Comparison of ENCODE assay signal across 13 cellular contexts in the genomic region with DNA sequence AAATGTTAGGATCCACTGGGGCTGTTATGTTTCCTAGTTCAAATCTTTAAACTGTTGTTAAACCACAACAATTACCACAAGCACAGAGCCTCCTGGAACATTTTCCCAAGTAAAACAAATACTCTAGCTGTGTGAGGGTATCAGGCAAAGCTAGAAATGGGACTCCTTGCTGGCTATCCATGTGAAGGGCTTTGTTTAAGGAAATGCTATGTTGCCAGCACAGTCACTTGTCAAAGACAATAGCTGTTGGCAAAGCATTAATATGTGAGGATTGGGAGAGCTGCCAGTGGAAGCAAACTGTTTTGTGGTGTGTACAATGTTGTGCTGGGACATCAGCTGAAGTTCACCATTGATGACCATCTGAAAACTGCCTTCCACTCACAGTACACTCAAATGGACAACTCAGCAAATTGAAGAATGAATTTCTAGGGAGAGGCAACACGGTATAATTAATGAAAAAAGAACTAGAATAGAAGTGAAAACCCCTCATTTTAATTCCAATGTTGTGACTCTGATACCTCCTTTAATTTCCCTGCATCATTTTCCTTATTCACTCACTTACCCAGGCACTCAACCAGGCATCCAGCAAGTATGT.
A peak's percentile ranks its signal among the peaks of the same experiment; 100 is the strongest.
DNase-seq lines count a peak whose midpoint lies in the region; ATAC-seq and TF ChIP-seq lines count a peak whose summit lies in the region.
"Had no signal": no experiment of that assay in that cellular context is flagged by ENCODE, and none has a peak within 500 bp of the region (broad histone marks: within the 10 kb centered on the region; RNA-seq: fewer than 3 reads in every experiment).

No MANE protein-coding gene starts in this region.

- no peaks in the 10 kb centered on the region for H3K36me3 Mint-ChIP-seq in endothelial cell (ENCODE audit: low read depth, unreplicated experiment)

- H3K27ac Mint-ChIP-seq in endothelial cell (ENCODE audit: unreplicated experiment), result peak overlapping the region; percentile 45
- H3K27ac Mint-ChIP-seq: activated T-helper 1 cell treated with anti-CD3 and anti-CD28 coated beads, Interleukin-12 subunit alpha, Interleukin-12 subunit beta, Interleukin-2, Interleukin-4 antibody, amounts not matched to agents 30 ng/mL and 10 ng/mL and 1 ng/mL, durations not matched to agents 14 hours and 24 hours and 36 hours had no signal

- H3K4me1 ChIP-seq in lower lobe of right lung, result peaks cover 68% of the 10 kb centered on the region

- H3K4me3 ChIP-seq in lower lobe of right lung, result no peak overlapping the region

- intact Hi-C loops in lower lobe of right lung (cut with DNase I), result no loop called here

- no peaks in the 10 kb centered on the region for H3K27me3 ChIP-seq in lower lobe of right lung (ENCODE audit: low read depth)

- peaks cover 4% of the 10 kb centered on the region for H3K27me3 Mint-ChIP-seq in endothelial cell (ENCODE audit: unreplicated experiment)

- peaks cover 78% of the 10 kb centered on the region for H3K4me1 Mint-ChIP-seq in endothelial cell (ENCODE audit: unreplicated experiment)

- no peaks in the 10 kb centered on the region for H3K9me3 Mint-ChIP-seq in endothelial cell (ENCODE audit: unreplicated experiment)
- H3K9me3 Mint-ChIP-seq: activated T-helper 1 cell treated with anti-CD3 and anti-CD28 coated beads, Interleukin-12 subunit alpha, Interleukin-12 subunit beta, Interleukin-2, Interleukin-4 antibody, amounts not matched to agents 30 ng/mL and 10 ng/mL and 1 ng/mL, durations not matched to agents 14 hours and 24 hours and 36 hours had no signal

- no peak overlapping the region for H3K4me3 Mint-ChIP-seq in endothelial cell (ENCODE audit: unreplicated experiment)
- H3K4me3 Mint-ChIP-seq: activated T-helper 1 cell treated with anti-CD3 and anti-CD28 coated beads, Interleukin-12 subunit alpha, Interleukin-12 subunit beta, Interleukin-2, Interleukin-4 antibody, amounts not matched to agents 30 ng/mL and 10 ng/mL and 1 ng/mL, durations not matched to agents 14 hours and 24 hours and 36 hours had no signal

- DNase-seq in NCI-H1105 treated with DMSO at 0.1 percent for 48 hours (lab: John Stamatoyannopoulos, UW), result peak; percentile 24
- DNase-seq in NCI-H1105 (lab: John Stamatoyannopoulos, UW), result no peak
- DNase-seq in endothelial cell (ENCODE audit: low spot score), result no peak
- no peak for DNase-seq in lower lobe of right lung
- DNase-seq in superior temporal gyrus (ENCODE audit: extremely low spot score), result peak; percentile 93
- no peak for DNase-seq in NOMO-1 treated with dmso at 0.1 percent for 144 hours (lab: John Stamatoyannopoulos, UW; ENCODE audit: unreplicated experiment)
- DNase-seq: DND-41; effector CD4-positive, alpha-beta T cell; H7; kidney had no signal

- TF ChIP-seq CTCF in endothelial cell (IDR thresholded peaks at IDR 0.05; ENCODE audit: unreplicated experiment) (no peak), lower lobe of right lung (IDR thresholded peaks at IDR 0.05) (no peak)

- H3K27ac ChIP-seq in lower lobe of right lung, result peak overlapping the region; percentile 10

- no peaks in the 10 kb centered on the region for H3K9me3 ChIP-seq in lower lobe of right lung

- ATAC-seq in lower lobe of right lung (peak in 1 of 2 donors; percentile 18), HG03342 (IDR thresholded peaks at IDR 0.05; ENCODE audit: unreplicated experiment) (no peak), GM18858 (IDR thresholded peaks at IDR 0.05; ENCODE audit: unreplicated experiment) (no peak)

- H3K36me3 ChIP-seq in lower lobe of right lung, result no peaks in the 10 kb centered on the region

Comparison
In these comparisons a context has a peak if more than half of its experiments do, and no peak if none do; other contexts are left out.
1. DNase-seq: peak in NCI-H1105 treated with DMSO at 0.1 percent for 48 hours (single experiment) and superior temporal gyrus (single experiment); none in NCI-H1105 (single experiment), endothelial cell (single experiment), lower lobe of right lung (single experiment) and NOMO-1 treated with dmso at 0.1 percent for 144 hours (single experiment).